Comparison of ENCODE assay signal across 1 cellular context in genomic region chr3:46750555-46751038, GRCh38.
TF ChIP-seq lines count a peak whose summit lies in the region.

No MANE protein-coding gene starts in this region.

TF ChIP-seq in K562, 482 proteins besides CTCF, POLR2A, EP300 and RAD21 (continued from another document and continues in another):
- TF ChIP-seq ZNF511 (CRISPR knock-in tag; IDR thresholded peaks at IDR 0.05) = peak; percentile 80; the same call in 1 of the 2 replicates
- TF ChIP-seq, protein P1, sequence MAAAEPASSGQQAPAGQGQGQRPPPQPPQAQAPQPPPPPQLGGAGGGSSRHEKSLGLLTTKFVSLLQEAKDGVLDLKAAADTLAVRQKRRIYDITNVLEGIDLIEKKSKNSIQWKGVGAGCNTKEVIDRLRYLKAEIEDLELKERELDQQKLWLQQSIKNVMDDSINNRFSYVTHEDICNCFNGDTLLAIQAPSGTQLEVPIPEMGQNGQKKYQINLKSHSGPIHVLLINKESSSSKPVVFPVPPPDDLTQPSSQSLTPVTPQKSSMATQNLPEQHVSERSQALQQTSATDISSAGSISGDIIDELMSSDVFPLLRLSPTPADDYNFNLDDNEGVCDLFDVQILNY (CRISPR knock-in tag; IDR thresholded peaks at IDR 0.05) = peak; percentile 79; the same call in 1 of the 2 replicates
- peak; percentile 43; the same call in 1 of the 2 replicates for TF ChIP-seq SMAD4 (CRISPR knock-in tag; conservative IDR thresholded peaks at IDR 0.05)
- TF ChIP-seq, protein P2, sequence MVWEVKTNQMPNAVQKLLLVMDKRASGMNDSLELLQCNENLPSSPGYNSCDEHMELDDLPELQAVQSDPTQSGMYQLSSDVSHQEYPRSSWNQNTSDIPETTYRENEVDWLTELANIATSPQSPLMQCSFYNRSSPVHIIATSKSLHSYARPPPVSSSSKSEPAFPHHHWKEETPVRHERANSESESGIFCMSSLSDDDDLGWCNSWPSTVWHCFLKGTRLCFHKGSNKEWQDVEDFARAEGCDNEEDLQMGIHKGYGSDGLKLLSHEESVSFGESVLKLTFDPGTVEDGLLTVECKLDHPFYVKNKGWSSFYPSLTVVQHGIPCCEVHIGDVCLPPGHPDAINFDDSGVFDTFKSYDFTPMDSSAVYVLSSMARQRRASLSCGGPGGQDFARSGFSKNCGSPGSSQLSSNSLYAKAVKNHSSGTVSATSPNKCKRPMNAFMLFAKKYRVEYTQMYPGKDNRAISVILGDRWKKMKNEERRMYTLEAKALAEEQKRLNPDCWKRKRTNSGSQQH (CRISPR knock-in tag; IDR thresholded peaks at IDR 0.05) = no peak
- TF ChIP-seq MYBL2 (IDR thresholded peaks at IDR 0.05; ENCODE audit: low read depth) = no peak
- TF ChIP-seq MYBL2 (CRISPR knock-in tag; IDR thresholded peaks at IDR 0.05; ENCODE audit: borderline replicate concordance) = peak; percentile 33; the same call in 1 of the 2 replicates
- no peak for TF ChIP-seq HNRNPLL (IDR thresholded peaks at IDR 0.05; ENCODE audit: low read depth, low read length, poor library complexity, severe bottlenecking)
- no peak for TF ChIP-seq ETS1 (conservative IDR thresholded peaks at IDR 0.05; ENCODE audit: control insufficient read depth, low read depth, low read length)
- no peak for TF ChIP-seq RBM15 (IDR thresholded peaks at IDR 0.05; ENCODE audit: insufficient read depth, low read length)
- no peak for TF ChIP-seq ATF4 (CRISPR knock-in tag; IDR thresholded peaks at IDR 0.05)
- no peak for TF ChIP-seq PHTF2 (CRISPR knock-in tag; IDR thresholded peaks at IDR 0.05)
- no peak for TF ChIP-seq XRCC5 (IDR thresholded peaks at IDR 0.05; ENCODE audit: low read depth, low read length)
- TF ChIP-seq COPS2 (conservative IDR thresholded peaks at IDR 0.05) = no peak
- no peak for TF ChIP-seq HLTF (IDR thresholded peaks at IDR 0.05)
- TF ChIP-seq MNT (conservative IDR thresholded peaks at IDR 0.05) = peak in 1 of 2 experiments; percentile 41; a peak in 1 of 4 replicates
- TF ChIP-seq ZNF146 (CRISPR knock-in tag; IDR thresholded peaks at IDR 0.05; ENCODE audit: unreplicated experiment) = no peak
- no peak for TF ChIP-seq DDX20 (tag; IDR thresholded peaks at IDR 0.05; ENCODE audit: low read depth)
- no peak for TF ChIP-seq CC2D1A (IDR thresholded peaks at IDR 0.05)
- no peak for TF ChIP-seq MEIS2 (IDR thresholded peaks at IDR 0.05; ENCODE audit: partially characterized antibody)
- TF ChIP-seq, protein P3, sequence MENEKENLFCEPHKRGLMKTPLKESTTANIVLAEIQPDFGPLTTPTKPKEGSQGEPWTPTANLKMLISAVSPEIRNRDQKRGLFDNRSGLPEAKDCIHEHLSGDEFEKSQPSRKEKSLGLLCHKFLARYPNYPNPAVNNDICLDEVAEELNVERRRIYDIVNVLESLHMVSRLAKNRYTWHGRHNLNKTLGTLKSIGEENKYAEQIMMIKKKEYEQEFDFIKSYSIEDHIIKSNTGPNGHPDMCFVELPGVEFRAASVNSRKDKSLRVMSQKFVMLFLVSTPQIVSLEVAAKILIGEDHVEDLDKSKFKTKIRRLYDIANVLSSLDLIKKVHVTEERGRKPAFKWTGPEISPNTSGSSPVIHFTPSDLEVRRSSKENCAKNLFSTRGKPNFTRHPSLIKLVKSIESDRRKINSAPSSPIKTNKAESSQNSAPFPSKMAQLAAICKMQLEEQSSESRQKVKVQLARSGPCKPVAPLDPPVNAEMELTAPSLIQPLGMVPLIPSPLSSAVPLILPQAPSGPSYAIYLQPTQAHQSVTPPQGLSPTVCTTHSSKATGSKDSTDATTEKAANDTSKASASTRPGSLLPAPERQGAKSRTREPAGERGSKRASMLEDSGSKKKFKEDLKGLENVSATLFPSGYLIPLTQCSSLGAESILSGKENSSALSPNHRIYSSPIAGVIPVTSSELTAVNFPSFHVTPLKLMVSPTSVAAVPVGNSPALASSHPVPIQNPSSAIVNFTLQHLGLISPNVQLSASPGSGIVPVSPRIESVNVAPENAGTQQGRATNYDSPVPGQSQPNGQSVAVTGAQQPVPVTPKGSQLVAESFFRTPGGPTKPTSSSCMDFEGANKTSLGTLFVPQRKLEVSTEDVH (IDR thresholded peaks at IDR 0.05; ENCODE audit: low read depth, partially characterized antibody) = no peak
- peak; percentile 60 for TF ChIP-seq EGR1 (conservative IDR thresholded peaks at IDR 0.05)
- no peak for TF ChIP-seq DMBX1 (CRISPR knock-in tag; IDR thresholded peaks at IDR 0.05; ENCODE audit: borderline replicate concordance)
- TF ChIP-seq, protein P4, sequence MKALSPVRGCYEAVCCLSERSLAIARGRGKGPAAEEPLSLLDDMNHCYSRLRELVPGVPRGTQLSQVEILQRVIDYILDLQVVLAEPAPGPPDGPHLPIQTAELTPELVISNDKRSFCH (CRISPR knock-in tag; IDR thresholded peaks at IDR 0.05) = no peak
- TF ChIP-seq, protein P4 (tag; IDR thresholded peaks at IDR 0.05) = no peak
- no peak for TF ChIP-seq THRAP3 (IDR thresholded peaks at IDR 0.05; ENCODE audit: borderline replicate concordance)
- no peak for TF ChIP-seq NFRKB (IDR thresholded peaks at IDR 0.05; ENCODE audit: low read depth)
- TF ChIP-seq, protein P5, sequence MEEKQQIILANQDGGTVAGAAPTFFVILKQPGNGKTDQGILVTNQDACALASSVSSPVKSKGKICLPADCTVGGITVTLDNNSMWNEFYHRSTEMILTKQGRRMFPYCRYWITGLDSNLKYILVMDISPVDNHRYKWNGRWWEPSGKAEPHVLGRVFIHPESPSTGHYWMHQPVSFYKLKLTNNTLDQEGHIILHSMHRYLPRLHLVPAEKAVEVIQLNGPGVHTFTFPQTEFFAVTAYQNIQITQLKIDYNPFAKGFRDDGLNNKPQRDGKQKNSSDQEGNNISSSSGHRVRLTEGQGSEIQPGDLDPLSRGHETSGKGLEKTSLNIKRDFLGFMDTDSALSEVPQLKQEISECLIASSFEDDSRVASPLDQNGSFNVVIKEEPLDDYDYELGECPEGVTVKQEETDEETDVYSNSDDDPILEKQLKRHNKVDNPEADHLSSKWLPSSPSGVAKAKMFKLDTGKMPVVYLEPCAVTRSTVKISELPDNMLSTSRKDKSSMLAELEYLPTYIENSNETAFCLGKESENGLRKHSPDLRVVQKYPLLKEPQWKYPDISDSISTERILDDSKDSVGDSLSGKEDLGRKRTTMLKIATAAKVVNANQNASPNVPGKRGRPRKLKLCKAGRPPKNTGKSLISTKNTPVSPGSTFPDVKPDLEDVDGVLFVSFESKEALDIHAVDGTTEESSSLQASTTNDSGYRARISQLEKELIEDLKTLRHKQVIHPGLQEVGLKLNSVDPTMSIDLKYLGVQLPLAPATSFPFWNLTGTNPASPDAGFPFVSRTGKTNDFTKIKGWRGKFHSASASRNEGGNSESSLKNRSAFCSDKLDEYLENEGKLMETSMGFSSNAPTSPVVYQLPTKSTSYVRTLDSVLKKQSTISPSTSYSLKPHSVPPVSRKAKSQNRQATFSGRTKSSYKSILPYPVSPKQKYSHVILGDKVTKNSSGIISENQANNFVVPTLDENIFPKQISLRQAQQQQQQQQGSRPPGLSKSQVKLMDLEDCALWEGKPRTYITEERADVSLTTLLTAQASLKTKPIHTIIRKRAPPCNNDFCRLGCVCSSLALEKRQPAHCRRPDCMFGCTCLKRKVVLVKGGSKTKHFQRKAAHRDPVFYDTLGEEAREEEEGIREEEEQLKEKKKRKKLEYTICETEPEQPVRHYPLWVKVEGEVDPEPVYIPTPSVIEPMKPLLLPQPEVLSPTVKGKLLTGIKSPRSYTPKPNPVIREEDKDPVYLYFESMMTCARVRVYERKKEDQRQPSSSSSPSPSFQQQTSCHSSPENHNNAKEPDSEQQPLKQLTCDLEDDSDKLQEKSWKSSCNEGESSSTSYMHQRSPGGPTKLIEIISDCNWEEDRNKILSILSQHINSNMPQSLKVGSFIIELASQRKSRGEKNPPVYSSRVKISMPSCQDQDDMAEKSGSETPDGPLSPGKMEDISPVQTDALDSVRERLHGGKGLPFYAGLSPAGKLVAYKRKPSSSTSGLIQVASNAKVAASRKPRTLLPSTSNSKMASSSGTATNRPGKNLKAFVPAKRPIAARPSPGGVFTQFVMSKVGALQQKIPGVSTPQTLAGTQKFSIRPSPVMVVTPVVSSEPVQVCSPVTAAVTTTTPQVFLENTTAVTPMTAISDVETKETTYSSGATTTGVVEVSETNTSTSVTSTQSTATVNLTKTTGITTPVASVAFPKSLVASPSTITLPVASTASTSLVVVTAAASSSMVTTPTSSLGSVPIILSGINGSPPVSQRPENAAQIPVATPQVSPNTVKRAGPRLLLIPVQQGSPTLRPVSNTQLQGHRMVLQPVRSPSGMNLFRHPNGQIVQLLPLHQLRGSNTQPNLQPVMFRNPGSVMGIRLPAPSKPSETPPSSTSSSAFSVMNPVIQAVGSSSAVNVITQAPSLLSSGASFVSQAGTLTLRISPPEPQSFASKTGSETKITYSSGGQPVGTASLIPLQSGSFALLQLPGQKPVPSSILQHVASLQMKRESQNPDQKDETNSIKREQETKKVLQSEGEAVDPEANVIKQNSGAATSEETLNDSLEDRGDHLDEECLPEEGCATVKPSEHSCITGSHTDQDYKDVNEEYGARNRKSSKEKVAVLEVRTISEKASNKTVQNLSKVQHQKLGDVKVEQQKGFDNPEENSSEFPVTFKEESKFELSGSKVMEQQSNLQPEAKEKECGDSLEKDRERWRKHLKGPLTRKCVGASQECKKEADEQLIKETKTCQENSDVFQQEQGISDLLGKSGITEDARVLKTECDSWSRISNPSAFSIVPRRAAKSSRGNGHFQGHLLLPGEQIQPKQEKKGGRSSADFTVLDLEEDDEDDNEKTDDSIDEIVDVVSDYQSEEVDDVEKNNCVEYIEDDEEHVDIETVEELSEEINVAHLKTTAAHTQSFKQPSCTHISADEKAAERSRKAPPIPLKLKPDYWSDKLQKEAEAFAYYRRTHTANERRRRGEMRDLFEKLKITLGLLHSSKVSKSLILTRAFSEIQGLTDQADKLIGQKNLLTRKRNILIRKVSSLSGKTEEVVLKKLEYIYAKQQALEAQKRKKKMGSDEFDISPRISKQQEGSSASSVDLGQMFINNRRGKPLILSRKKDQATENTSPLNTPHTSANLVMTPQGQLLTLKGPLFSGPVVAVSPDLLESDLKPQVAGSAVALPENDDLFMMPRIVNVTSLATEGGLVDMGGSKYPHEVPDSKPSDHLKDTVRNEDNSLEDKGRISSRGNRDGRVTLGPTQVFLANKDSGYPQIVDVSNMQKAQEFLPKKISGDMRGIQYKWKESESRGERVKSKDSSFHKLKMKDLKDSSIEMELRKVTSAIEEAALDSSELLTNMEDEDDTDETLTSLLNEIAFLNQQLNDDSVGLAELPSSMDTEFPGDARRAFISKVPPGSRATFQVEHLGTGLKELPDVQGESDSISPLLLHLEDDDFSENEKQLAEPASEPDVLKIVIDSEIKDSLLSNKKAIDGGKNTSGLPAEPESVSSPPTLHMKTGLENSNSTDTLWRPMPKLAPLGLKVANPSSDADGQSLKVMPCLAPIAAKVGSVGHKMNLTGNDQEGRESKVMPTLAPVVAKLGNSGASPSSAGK (IDR thresholded peaks at IDR 0.05) = peak; percentile 98
- peak; percentile 98 for TF ChIP-seq L3MBTL2 (IDR thresholded peaks at IDR 0.05)
- TF ChIP-seq IRF9 (tag; IDR thresholded peaks at IDR 0.05) = no peak
- TF ChIP-seq ZNF583 (CRISPR knock-in tag; IDR thresholded peaks at IDR 0.05) = no peak
- TF ChIP-seq NCOA6 (IDR thresholded peaks at IDR 0.05) = no peak
- TF ChIP-seq CBX2 (IDR thresholded peaks at IDR 0.05; ENCODE audit: insufficient read depth, low read length, poor library complexity, severe bottlenecking) = no peak
